ENCODE assay signal across 16 cellular contexts in the genomic region with DNA sequence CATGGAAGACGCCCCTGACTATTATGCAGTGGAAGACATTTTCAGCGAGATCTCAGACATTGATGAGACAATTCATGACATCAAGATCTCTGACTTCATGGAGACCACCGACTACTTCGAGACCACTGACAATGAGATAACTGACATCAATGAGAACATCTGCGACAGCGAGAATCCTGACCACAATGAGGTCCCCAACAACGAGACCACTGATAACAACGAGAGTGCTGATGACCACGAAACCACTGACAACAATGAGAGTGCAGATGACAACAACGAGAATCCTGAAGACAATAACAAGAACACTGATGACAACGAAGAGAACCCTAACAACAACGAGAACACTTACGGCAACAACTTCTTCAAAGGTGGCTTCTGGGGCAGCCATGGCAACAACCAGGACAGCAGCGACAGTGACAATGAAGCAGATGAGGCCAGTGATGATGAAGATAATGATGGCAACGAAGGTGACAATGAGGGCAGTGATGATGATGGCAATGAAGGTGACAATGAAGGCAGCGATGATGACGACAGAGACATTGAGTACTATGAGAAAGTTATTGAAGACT. TPM values are rescaled to one million over a fixed set of nuclear protein-coding genes. Genes with fewer than 3 reads are reported as not detected.
DNase-seq lines count a peak whose midpoint lies in the region; ATAC-seq and TF ChIP-seq lines count a peak whose summit lies in the region.
"Had no signal": no experiment of that assay in that cellular context is flagged by ENCODE, and none has a peak within 500 bp of the region (broad histone marks: within the 10 kb centered on the region; RNA-seq: fewer than 3 reads in every experiment).

No MANE protein-coding gene starts in this region.

- no peak for DNase-seq in activated CD4-positive, alpha-beta T cell treated with anti-CD3 and anti-CD28 coated beads for 36 hours
- DNase-seq in activated CD4-positive, alpha-beta T cell treated with anti-CD3 and anti-CD28 coated beads for 1 hour: no peak
- DNase-seq in T-helper 17 cell: no peak
- DNase-seq in coronary artery (ENCODE audit: low spot score): no peak
- DNase-seq in gastrocnemius medialis: no peak
- no peak for DNase-seq in putamen (ENCODE audit: low spot score)
- DNase-seq in NOMO-1 treated with DMSO at 0.1 percent for 48 hours (lab: John Stamatoyannopoulos, UW; ENCODE audit: unreplicated experiment): no peak
- DNase-seq: activated CD8-positive, alpha-beta memory T cell treated with anti-CD3 and anti-CD28 coated beads, Interleukin-2, amount 50 U/mL, for 4 hours; COR-L47; H7; naive B cell; NCI-H187; NCI-H82 had no signal

- H3K27ac Mint-ChIP-seq in activated CD4-positive, alpha-beta T cell treated with anti-CD3 and anti-CD28 coated beads for 36 hours: peak overlapping the region; percentile 64
- H3K27ac Mint-ChIP-seq in T-helper 17 cell: peak overlapping the region; percentile 97

- CTCF ChIA-PET in activated CD4-positive, alpha-beta T cell treated with anti-CD3 and anti-CD28 coated beads for 36 hours (lab: Charles Lee): no interaction called here

- no peak for TF ChIP-seq CTCF in coronary artery (IDR thresholded peaks at IDR 0.05)
- TF ChIP-seq CTCF in gastrocnemius medialis (IDR thresholded peaks at IDR 0.05 in 4 of 5, conservative IDR thresholded peaks at IDR 0.05 in 1 of 5): no peak

- peak overlapping the region; percentile 24 for H3K4me3 Mint-ChIP-seq in activated CD4-positive, alpha-beta T cell treated with anti-CD3 and anti-CD28 coated beads for 36 hours
- peak overlapping the region; percentile 79 for H3K4me3 Mint-ChIP-seq in T-helper 17 cell

- H3K4me3 ChIP-seq in coronary artery (peak overlapping the region; percentile 46), gastrocnemius medialis (no peak overlapping the region)

- no peak for TF ChIP-seq POLR2A in gastrocnemius medialis (IDR thresholded peaks at IDR 0.05)

- no peaks in the 10 kb centered on the region for H3K9me3 ChIP-seq in T-helper 17 cell (ENCODE audit: control insufficient read depth, low read length, poor library complexity, severe bottlenecking)
- no peaks in the 10 kb centered on the region for H3K9me3 ChIP-seq in gastrocnemius medialis

- no peaks in the 10 kb centered on the region for H3K36me3 ChIP-seq in gastrocnemius medialis

- intact Hi-C loops in activated CD4-positive, alpha-beta T cell treated with anti-CD3 and anti-CD28 coated beads for 36 hours (cut with DNase I, micrococcal nuclease): loop anchor here in 1 of 2 experiments (10.0 kb wide), 2 partner anchors 629 to 1099 kb away; a partner anchor contains a TSS
- intact Hi-C loops in gastrocnemius medialis (cut with DNase I; ENCODE audit: low total_unique reads): no loop called here

- POLR2A ChIA-PET in activated CD4-positive, alpha-beta T cell treated with anti-CD3 and anti-CD28 coated beads for 36 hours (lab: Charles Lee): no interaction called here

- H3K27ac ChIP-seq in coronary artery: peak overlapping the region; percentile 30 to 78
- peak overlapping the region in 3 of 4 donors; percentile 83 to 91 (median 91) for H3K27ac ChIP-seq in gastrocnemius medialis
- H3K27ac ChIP-seq: HL-60 had no signal

- H3K9me3 Mint-ChIP-seq in activated CD4-positive, alpha-beta T cell treated with anti-CD3 and anti-CD28 coated beads for 36 hours (ENCODE audit: low read depth): no peaks in the 10 kb centered on the region
- H3K9me3 Mint-ChIP-seq: naive B cell had no signal

- peaks cover 44% of the 10 kb centered on the region for H3K36me3 Mint-ChIP-seq in activated CD4-positive, alpha-beta T cell treated with anti-CD3 and anti-CD28 coated beads for 36 hours (ENCODE audit: low read depth)
- H3K36me3 Mint-ChIP-seq in T-helper 17 cell (ENCODE audit: low read depth): peaks cover 11% of the 10 kb centered on the region

- no peaks in the 10 kb centered on the region for H3K27me3 ChIP-seq in gastrocnemius medialis

- in situ Hi-C loops in gastrocnemius medialis (cut with MboI; ENCODE audit: low sequenced_read_pairs in 4 of 4): loop anchor here in 1 of 4 donors (25.0 kb wide), 1 partner anchor 127 kb away; no protein-coding TSS in a partner anchor

- peaks cover 63% of the 10 kb centered on the region for H3K4me1 Mint-ChIP-seq in activated CD4-positive, alpha-beta T cell treated with anti-CD3 and anti-CD28 coated beads for 36 hours
- H3K4me1 Mint-ChIP-seq in T-helper 17 cell: peaks cover 43% of the 10 kb centered on the region

- no peaks in the 10 kb centered on the region for H3K27me3 Mint-ChIP-seq in activated CD4-positive, alpha-beta T cell treated with anti-CD3 and anti-CD28 coated beads for 36 hours
- no peaks in the 10 kb centered on the region for H3K27me3 Mint-ChIP-seq in T-helper 17 cell

- no peak for ATAC-seq in activated CD4-positive, alpha-beta T cell treated with anti-CD3 and anti-CD28 coated beads for 36 hours
- ATAC-seq in T-helper 17 cell: no peak
- ATAC-seq in gastrocnemius medialis: no peak
- no peak for ATAC-seq in HG02642 (IDR thresholded peaks at IDR 0.05; ENCODE audit: poor library complexity, unreplicated experiment)
- ATAC-seq: left cardiac atrium had no signal

- peaks cover 0 to 10% of the 10 kb centered on the region in 2 donors for H3K4me1 ChIP-seq in gastrocnemius medialis

RNA-seq across cellular contexts. Expression of a gene that starts 3.6 kb away (rescaled TPM):
- total RNA-seq in activated CD4-positive, alpha-beta T cell treated with anti-CD3 and anti-CD28 coated beads for 36 hours: 10 to 100 TPM; 56.7 to 73.3 TPM
- total RNA-seq in T-helper 17 cell (100 to 1,000 TPM; 201 to 218 TPM), gastrocnemius medialis (100 to 1,000 TPM in 1 of 4 donors, 10 to 100 TPM in 3; 46.7 to 161 (median 78.6) TPM)

RNA-seq across cellular contexts. Expression of a gene that starts 8.2 kb away (rescaled TPM):
- total RNA-seq in activated CD4-positive, alpha-beta T cell treated with anti-CD3 and anti-CD28 coated beads for 36 hours: 10 to 100 TPM; 10.3 to 12.3 TPM
- total RNA-seq in T-helper 17 cell (10 to 100 TPM in 1 of 2 donors, 1 to 10 TPM in 1; 9.8 to 10.1 TPM), gastrocnemius medialis (10 to 100 TPM in 2 of 4 donors, 1 to 10 TPM in 2; 3.0 to 13.0 (median 7.4) TPM)

RNA-seq across cellular contexts. Expression of a gene that starts 37.2 kb away (rescaled TPM):
- under 1 TPM in 1 of 2 experiments, not detected in 1; 0.14 TPM for total RNA-seq in activated CD4-positive, alpha-beta T cell treated with anti-CD3 and anti-CD28 coated beads for 36 hours
- total RNA-seq in T-helper 17 cell: not detected
- under 1 TPM in 3 of 4 donors, not detected in 1; 0.07 to 0.31 (median 0.10) TPM for total RNA-seq in gastrocnemius medialis
